ENCODE assay signal across 28 cellular contexts in the genomic region with DNA sequence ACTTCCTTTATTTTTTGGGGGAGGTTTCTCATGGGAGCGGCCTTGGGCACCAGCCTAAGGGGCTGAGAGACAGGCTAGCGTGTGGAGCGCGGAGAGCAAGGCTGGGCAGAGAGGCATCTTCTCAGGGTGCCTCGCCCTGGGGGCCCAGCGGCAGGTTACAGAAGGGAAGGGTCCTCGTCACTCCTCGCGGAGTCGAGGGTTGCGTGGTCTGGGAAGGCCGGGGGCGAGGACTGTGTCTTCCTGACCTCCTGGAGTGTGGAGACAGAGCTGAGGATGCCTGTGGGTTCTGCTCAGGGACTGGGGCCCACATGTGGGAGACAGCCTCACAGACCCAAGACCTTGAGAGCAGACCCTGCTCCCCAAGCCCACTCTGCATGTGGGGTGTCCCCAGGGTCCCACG.
"Had no signal": no experiment of that assay in that cellular context is flagged by ENCODE, and none has a peak within 500 bp of the region (broad histone marks: within the 10 kb centered on the region; RNA-seq: fewer than 3 reads in every experiment).

No MANE protein-coding gene starts in this region.

- H3K27me3 ChIP-seq: brain microvascular endothelial cell, cardiac muscle cell had no signal

- H3K36me3 ChIP-seq: brain microvascular endothelial cell, cardiac muscle cell had no signal

- H3K4me3 Mint-ChIP-seq: activated CD4-positive, alpha-beta T cell treated with anti-CD3 and anti-CD28 coated beads for 36 hours; activated CD8-positive, alpha-beta T cell treated with anti-CD3 and anti-CD28 coated beads for 36 hours; activated T-cell treated with anti-CD3 and anti-CD28 coated beads, Interleukin-2, amount 50 U/mL, for 72 hours; IgD-negative memory B cell; T-cell had no signal

- ATAC-seq: activated CD4-positive, alpha-beta T cell treated with anti-CD3 and anti-CD28 coated beads for 36 hours; activated CD8-positive, alpha-beta T cell treated with anti-CD3 and anti-CD28 coated beads for 36 hours; activated naive CD4-positive, alpha-beta T cell treated with anti-CD3 and anti-CD28 coated beads, Interleukin-2, amount 50 U/mL, for 72 hours; activated T-cell treated with anti-CD3 and anti-CD28 coated beads, Interleukin-2, amount 50 U/mL, for 72 hours; Panc1; Right ventricle myocardium inferior; T-cell had no signal

- H3K27ac Mint-ChIP-seq: activated CD4-positive, alpha-beta T cell treated with anti-CD3 and anti-CD28 coated beads for 36 hours; activated CD8-positive, alpha-beta T cell treated with anti-CD3 and anti-CD28 coated beads for 36 hours; activated naive CD4-positive, alpha-beta T cell treated with anti-CD3 and anti-CD28 coated beads, Interleukin-2, amount 50 U/mL, for 72 hours; activated T-cell treated with anti-CD3 and anti-CD28 coated beads, Interleukin-2, amount 50 U/mL, for 72 hours; activated T-helper 2 cell treated with anti-CD3 and anti-CD28 coated beads, Interferon-gamma antibody, Interleukin-2, Interleukin-4, amounts not matched to agents 10 μg/mL and 5 μg/mL and 100 μg/mL, durations not matched to agents 14 hours and 24 hours and 36 hours; IgD-negative memory B cell; T-cell had no signal

- H3K27me3 Mint-ChIP-seq: activated CD4-positive, alpha-beta T cell treated with anti-CD3 and anti-CD28 coated beads for 36 hours; activated CD8-positive, alpha-beta T cell treated with anti-CD3 and anti-CD28 coated beads for 36 hours; IgD-negative memory B cell had no signal

- DNase-seq: activated CD4-positive, alpha-beta T cell treated with anti-CD3 and anti-CD28 coated beads for 36 hours; activated CD4-positive, CD25-positive, alpha-beta regulatory T cell; activated CD8-positive, alpha-beta memory T cell treated with anti-CD3 and anti-CD28 coated beads, Interleukin-2, amount 50 U/mL, for 4 hours; activated CD8-positive, alpha-beta T cell treated with anti-CD3 and anti-CD28 coated beads for 36 hours; activated naive CD4-positive, alpha-beta T cell treated with Interleukin-2 at 50 U/mL for 16 hours; activated T-cell treated with anti-CD3 and anti-CD28 coated beads, Interleukin-2, amount 50 U/mL, for 72 hours; brain microvascular endothelial cell; KG1; NCI-H1092 treated with DMSO at 0.1 percent for 48 hours; NCI-H1417 treated with DMSO at 0.1 percent for 48 hours; NCI-H1694; NCI-H2029; NCI-H2107; NCI-H2171 treated with DMSO at 0.1 percent for 48 hours; NCI-H226; NCI-H526 treated with DMSO at 0.1 percent for 48 hours; NCI-H82; OCI-M1; RPMI8226; T-cell had no signal

- H3K4me1 Mint-ChIP-seq: activated CD4-positive, alpha-beta T cell treated with anti-CD3 and anti-CD28 coated beads for 36 hours; T-cell had no signal

- H3K4me3 ChIP-seq: cardiac muscle cell, SK-N-MC had no signal

- H3K27ac ChIP-seq: brain microvascular endothelial cell, cardiac muscle cell, SK-N-MC, VCaP had no signal

- H3K36me3 Mint-ChIP-seq: activated naive CD4-positive, alpha-beta T cell treated with anti-CD3 and anti-CD28 coated beads, Interleukin-2, amount 50 U/mL, for 72 hours; IgD-negative memory B cell; T-cell had no signal
